12 cellular contexts compared by ENCODE assay signal in the genomic region with DNA sequence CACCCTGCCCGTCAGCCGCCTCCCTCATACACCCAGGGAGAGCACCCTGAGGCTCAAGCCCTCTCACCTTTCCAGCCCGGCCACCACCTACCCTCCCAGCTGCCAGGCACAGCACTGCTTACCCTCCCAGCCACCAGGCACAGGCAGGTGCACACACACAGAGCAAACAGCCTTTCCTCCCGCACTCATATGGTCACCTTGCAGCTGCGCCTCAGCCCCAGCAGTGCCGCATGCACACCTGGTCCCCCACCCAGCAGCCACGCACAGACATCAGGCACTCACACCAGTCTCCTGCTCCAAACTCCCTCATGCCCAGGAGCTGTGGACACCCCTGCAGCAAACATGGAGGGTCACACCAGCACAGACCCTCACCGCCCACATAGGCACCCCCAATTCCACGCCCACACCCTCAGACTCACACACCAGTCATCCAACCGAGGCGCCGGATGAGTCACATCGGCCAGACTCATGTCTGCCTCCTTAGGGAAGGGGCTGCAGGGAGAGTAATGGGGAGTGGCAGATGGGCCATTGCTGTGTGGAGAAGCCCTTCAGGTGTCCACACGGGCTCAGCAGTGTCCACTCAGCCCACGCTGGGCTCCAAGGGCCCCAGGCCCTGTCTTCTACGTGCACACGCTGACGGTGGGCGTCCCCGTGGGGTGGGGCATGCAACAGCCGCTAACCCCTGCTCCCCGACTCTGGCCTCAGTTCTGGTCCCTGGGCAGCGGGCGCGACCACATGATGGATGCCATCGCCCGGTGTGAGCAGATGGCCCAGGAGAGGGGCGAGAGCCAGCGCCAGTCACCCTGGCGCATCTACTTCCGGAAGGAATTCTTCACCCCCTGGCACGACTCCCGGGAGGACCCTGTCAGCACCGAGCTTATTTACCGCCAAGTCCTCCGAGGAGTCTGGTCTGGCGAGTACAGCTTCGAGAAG. TPM values are rescaled to one million over a fixed set of nuclear protein-coding genes. Genes with fewer than 3 reads are reported as not detected.
DNase-seq lines count a peak whose midpoint lies in the region; ATAC-seq and TF ChIP-seq lines count a peak whose summit lies in the region.
"Had no signal": no experiment of that assay in that cellular context is flagged by ENCODE, and none has a peak within 500 bp of the region (broad histone marks: within the 10 kb centered on the region; RNA-seq: fewer than 3 reads in every experiment).

No MANE protein-coding gene starts in this region.

- H3K27me3 ChIP-seq in BE2C = no peaks in the 10 kb centered on the region
- H3K27me3 ChIP-seq in HCT116 (ENCODE audit: insufficient read depth, low read length) = no peaks in the 10 kb centered on the region
- H3K27me3 ChIP-seq in SK-N-SH (ENCODE audit: insufficient read depth) = no peaks in the 10 kb centered on the region

- POLR2A ChIA-PET in HCT116 (lab: Charles Lee) (no interaction called here), SK-N-SH (lab: Yijun Ruan, JAX) (no interaction called here)

- H3K9me3 ChIP-seq in BE2C = no peaks in the 10 kb centered on the region
- no peaks in the 10 kb centered on the region for H3K9me3 ChIP-seq in HCT116 (ENCODE audit: control insufficient read depth in 1 of 2, insufficient read depth in 1 of 2, low read depth in 1 of 2, low read length in 2 of 2)
- no peaks in the 10 kb centered on the region for H3K9me3 ChIP-seq in SK-N-SH
- H3K9me3 ChIP-seq: Caco-2, prostate gland had no signal

- BruUV-seq in HCT116 (replicated peaks; lab: Mats Ljungman, UMichigan) = no TSS peak

- H3K4me1 ChIP-seq in BE2C (no peaks in the 10 kb centered on the region), HCT116 (ENCODE audit: control insufficient read depth in 1 of 2, insufficient read depth in 2 of 2, low read length in 2 of 2) (peaks cover 0 to 20% of the 10 kb centered on the region in 2 experiments; a peak in 2 of 4 replicates), SK-N-SH (ENCODE audit: control insufficient read depth in 1 of 2, insufficient read depth in 2 of 2, low read depth in 1 of 2, low read length in 1 of 2) (no peaks in the 10 kb centered on the region)
- H3K4me1 ChIP-seq: Caco-2, prostate gland had no signal

- ATAC-seq in HCT116 = peak; percentile 73
- no peak for ATAC-seq in HG03097 (IDR thresholded peaks at IDR 0.05; ENCODE audit: low FRiP score, unreplicated experiment)

- DNase-seq in BE2C = peak; percentile 2
- no peak for DNase-seq in HCT116 (ENCODE audit: low read depth, low spot score)
- DNase-seq in SK-N-SH = peak; percentile 17
- peak; percentile 56 for DNase-seq in islet precursor cell
- DNase-seq in HuH-7 (ENCODE audit: low spot score) = no peak
- DNase-seq in HT-29 (ENCODE audit: low spot score) = no peak
- DNase-seq in NCI-H1048 (lab: John Stamatoyannopoulos, UW) = no peak
- DNase-seq: activated naive CD4-positive, alpha-beta T cell treated with anti-CD3 and anti-CD28 coated beads for 36 hours had no signal

- 77% methylated on average over 17 of the region's 38 CpGs for WGBS in SK-N-SH (ENCODE audit: low lambda C conversion rate)

- H3K4me2 ChIP-seq in HCT116 (ENCODE audit: low read length) (peak overlapping the region; percentile 58), SK-N-SH (no peak overlapping the region)

- H4K20me1 ChIP-seq in HCT116 (ENCODE audit: insufficient read depth) = no peaks in the 10 kb centered on the region
- H4K20me1 ChIP-seq in SK-N-SH (ENCODE audit: insufficient read depth) = no peaks in the 10 kb centered on the region

- intact Hi-C loops in HCT116 (cut with micrococcal nuclease) = no loop called here

- H3K79me2 ChIP-seq in HCT116 (ENCODE audit: insufficient read depth, low read length) (no peaks in the 10 kb centered on the region), SK-N-SH (ENCODE audit: insufficient read depth) (no peaks in the 10 kb centered on the region)

- H2AFZ ChIP-seq in HCT116 (ENCODE audit: low read depth, low read length, poor library complexity, severe bottlenecking) (no peak overlapping the region), SK-N-SH (ENCODE audit: low read depth) (no peak overlapping the region)

- CTCF ChIA-PET in HCT116 (lab: Charles Lee) (no interaction called here), SK-N-SH (lab: Yijun Ruan, JAX) (interaction anchor here (2.7 kb wide), 1 partner anchor 32 kb away, joined by 12 read pairs; no protein-coding TSS in a partner anchor)

- H3K36me3 ChIP-seq in BE2C = no peaks in the 10 kb centered on the region
- no peaks in the 10 kb centered on the region for H3K36me3 ChIP-seq in HCT116 (ENCODE audit: control insufficient read depth in 1 of 2, insufficient read depth in 2 of 2, low read length in 2 of 2)
- H3K36me3 ChIP-seq in SK-N-SH (replicated peaks in 1 of 2; ENCODE audit: control insufficient read depth in 1 of 2, insufficient read depth in 2 of 2, low read length in 1 of 2) = no peaks in the 10 kb centered on the region
- H3K36me3 ChIP-seq: prostate gland had no signal

- no peak for TF ChIP-seq RAD21 in HCT116 (IDR thresholded peaks at IDR 0.05; ENCODE audit: low read depth)
- TF ChIP-seq RAD21 in SK-N-SH (IDR thresholded peaks at IDR 0.05; ENCODE audit: low read length) = no peak

- H3K9ac ChIP-seq in HCT116 (ENCODE audit: low read length) = no peak overlapping the region
- H3K9ac ChIP-seq in SK-N-SH = no peak overlapping the region

- no peak for TF ChIP-seq CTCF in BE2C (IDR thresholded peaks at IDR 0.05; ENCODE audit: low read depth, low read length)
- no peak for TF ChIP-seq CTCF in HCT116 (IDR thresholded peaks at IDR 0.05 in 2 of 3, conservative IDR thresholded peaks at IDR 0.05 in 1 of 3; ENCODE audit: borderline replicate concordance in 1 of 3, insufficient read depth in 1 of 3, low read depth in 2 of 3, low read length in 2 of 3)
- TF ChIP-seq CTCF in SK-N-SH (IDR thresholded peaks at IDR 0.05) = no peak

- no peak for TF ChIP-seq EP300 in SK-N-SH (IDR thresholded peaks at IDR 0.05; ENCODE audit: borderline replicate concordance in 1 of 2, low read depth in 1 of 2, low read length in 1 of 2)

- H3K27ac ChIP-seq in HCT116 (ENCODE audit: low read depth, low read length) (no peak overlapping the region), SK-N-SH (ENCODE audit: low read depth in 2 of 2, low read length in 1 of 2) (no peak overlapping the region)
- H3K27ac ChIP-seq: prostate gland had no signal

- H3K4me3 ChIP-seq in BE2C (ENCODE audit: low read depth, low read length) (no peak overlapping the region), HCT116 (replicated peaks in 1 of 2; ENCODE audit: low read depth in 1 of 2, low read length in 2 of 2) (no peak overlapping the region), SK-N-SH (ENCODE audit: low read depth in 2 of 2, low read length in 1 of 2) (no peak overlapping the region)
- H3K4me3 ChIP-seq: prostate gland had no signal

- TF ChIP-seq POLR2A in HCT116 (IDR thresholded peaks at IDR 0.05; ENCODE audit: borderline replicate concordance, extremely low read depth, insufficient read depth, insufficient read length) = no peak

- RAD21 ChIA-PET in HCT116 (lab: Charles Lee; ENCODE audit: low non-redundant PET in 1 of 2, low total read pairs in 2 of 2, uncharacterized antibody in 2 of 2, unreplicated experiment in 2 of 2) = no interaction called here

- H3K9me2 ChIP-seq in HCT116 (ENCODE audit: insufficient read depth) = no peaks in the 10 kb centered on the region
- H3K9me2 ChIP-seq in SK-N-SH = no peaks in the 10 kb centered on the region

- no peaks in the 10 kb centered on the region for H3F3A ChIP-seq in SK-N-SH (replicated peaks; ENCODE audit: insufficient read depth)

TF ChIP-seq in HCT116, 20 proteins besides CTCF, POLR2A, EP300 and RAD21 (continues in another document):
- TF ChIP-seq TCF7L2 (IDR thresholded peaks at IDR 0.05; ENCODE audit: borderline replicate concordance, extremely low read depth, insufficient read depth, insufficient read length) (no peak), EZH2phosphoT487 (IDR thresholded peaks at IDR 0.05; ENCODE audit: borderline replicate concordance) (no peak), CEBPB (IDR thresholded peaks at IDR 0.05; ENCODE audit: low read depth) (no peak), ZNF274 (IDR thresholded peaks at IDR 0.05; ENCODE audit: low read depth, low read length) (no peak), JUND (IDR thresholded peaks at IDR 0.05) (no peak), EZH2 (IDR thresholded peaks at IDR 0.05) (no peak), POLR2AphosphoS5 (IDR thresholded peaks at IDR 0.05; ENCODE audit: low read depth, low read length) (no peak)
- TF ChIP-seq, protein P1, sequence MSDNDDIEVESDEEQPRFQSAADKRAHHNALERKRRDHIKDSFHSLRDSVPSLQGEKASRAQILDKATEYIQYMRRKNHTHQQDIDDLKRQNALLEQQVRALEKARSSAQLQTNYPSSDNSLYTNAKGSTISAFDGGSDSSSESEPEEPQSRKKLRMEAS (IDR thresholded peaks at IDR 0.05) = no peak

TF ChIP-seq in SK-N-SH, 30 proteins besides CTCF, POLR2A, EP300 and RAD21:
- peak; percentile 59; the same call in 1 of the 2 replicates for TF ChIP-seq FOSL2 (IDR thresholded peaks at IDR 0.05; ENCODE audit: borderline replicate concordance, low read depth)
- TF ChIP-seq EZH2phosphoT487 (IDR thresholded peaks at IDR 0.05; ENCODE audit: borderline replicate concordance, low read depth) = no peak
- TF ChIP-seq, protein P2, sequence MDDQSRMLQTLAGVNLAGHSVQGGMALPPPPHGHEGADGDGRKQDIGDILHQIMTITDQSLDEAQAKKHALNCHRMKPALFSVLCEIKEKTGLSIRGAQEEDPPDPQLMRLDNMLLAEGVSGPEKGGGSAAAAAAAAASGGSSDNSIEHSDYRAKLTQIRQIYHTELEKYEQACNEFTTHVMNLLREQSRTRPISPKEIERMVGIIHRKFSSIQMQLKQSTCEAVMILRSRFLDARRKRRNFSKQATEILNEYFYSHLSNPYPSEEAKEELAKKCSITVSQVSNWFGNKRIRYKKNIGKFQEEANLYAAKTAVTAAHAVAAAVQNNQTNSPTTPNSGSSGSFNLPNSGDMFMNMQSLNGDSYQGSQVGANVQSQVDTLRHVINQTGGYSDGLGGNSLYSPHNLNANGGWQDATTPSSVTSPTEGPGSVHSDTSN (IDR thresholded peaks at IDR 0.05) = 0 out of 2 replicates have a peak, but pooled peaks have one; percentile 11

RNA-seq across cellular contexts. Expression of a gene that starts 22.3 kb away (rescaled TPM):
- not detected for polyA plus RNA-seq in BE2C (2012; ENCODE audit: insufficient read depth, insufficient read length, low read depth)
- total RNA-seq in HCT116 (2021; ENCODE audit: unreplicated experiment) = not detected
- polyA plus RNA-seq in HCT116 (2012) = 0.07 and 0.22 TPM in 2 replicates
- polyA plus RNA-seq in SK-N-SH (2012; rRNA removed) = 0.03 TPM in 1 of 2 replicates, not detected in the other
- polyA plus RNA-seq in SK-N-SH (2012; cell fraction: cytosol; rRNA removed) = not detected in 2 replicates
- polyA plus RNA-seq in SK-N-SH (2012; cell fraction: nucleus; rRNA removed) = not detected in 2 replicates
- 0.21 and 0.64 TPM in 2 replicates for total RNA-seq in HT-29 (2014; rRNA removed; shearing (Covaris generic))
- total RNA-seq: activated naive CD4-positive, alpha-beta T cell treated with anti-CD3 and anti-CD28 coated beads for 36 hours; Caco-2; kidney epithelial cell; prostate gland had no signal

RNA-seq across cellular contexts. Expression of a gene that starts 51.7 kb away (rescaled TPM):
- polyA plus RNA-seq in BE2C (2012; ENCODE audit: insufficient read depth, insufficient read length, low read depth) = 3.2 TPM
- 3.7 TPM for total RNA-seq in HCT116 (2021; ENCODE audit: unreplicated experiment)
- 3.9 and 4.0 TPM in 2 replicates for polyA plus RNA-seq in HCT116 (2012)
- 2.2 and 2.7 TPM in 2 replicates for polyA plus RNA-seq in SK-N-SH (2012; rRNA removed)
- polyA plus RNA-seq in SK-N-SH (2012; cell fraction: cytosol; rRNA removed) = 1.3 and 1.8 TPM in 2 replicates
- polyA plus RNA-seq in SK-N-SH (2012; cell fraction: nucleus; rRNA removed) = 13.9 and 22.5 TPM in 2 replicates
- total RNA-seq in HT-29 (2014; rRNA removed; shearing (Covaris generic)) = 30.6 and 32.0 TPM in 2 replicates

Comparison
In these comparisons a context has a peak if more than half of its experiments do, and no peak if none do; other contexts are left out.
1. DNase-seq: peak in BE2C (single experiment), SK-N-SH (single experiment) and islet precursor cell (single experiment); none in HCT116 (single experiment), HuH-7 (single experiment), HT-29 (single experiment) and NCI-H1048 (single experiment).